ENCODE assay signal across 9 cellular contexts in genomic region chr6:15132854-15133670, GRCh38.
DNase-seq lines count a peak whose midpoint lies in the region; ATAC-seq, FAIRE-seq and TF ChIP-seq lines count a peak whose summit lies in the region.
"Had no signal": no experiment of that assay in that cellular context is flagged by ENCODE, and none has a peak within 500 bp of the region (broad histone marks: within the 10 kb centered on the region; RNA-seq: fewer than 3 reads in every experiment).

No MANE protein-coding gene starts in this region.

- peaks cover 2% of the 10 kb centered on the region for H3K27me3 Mint-ChIP-seq in endothelial cell (ENCODE audit: unreplicated experiment)

- H2AFZ ChIP-seq in GM23248, result no peak overlapping the region

- in situ Hi-C loops in GM23248 (cut with MboI), result no loop called here

- TF ChIP-seq RAD21 in A549 (conservative IDR thresholded peaks at IDR 0.05 in 1 of 2, IDR thresholded peaks at IDR 0.05 in 1 of 2), result peak; percentile 14 to 42; a peak in 2 of 5 replicates

- H3K4me3 ChIP-seq in A549 (no peak overlapping the region), GM23248 (peak overlapping the region; percentile 47)

- peaks cover 24% of the 10 kb centered on the region for H3K4me1 ChIP-seq in A549
- H3K4me1 ChIP-seq in GM23248 (ENCODE audit: insufficient read depth), result peaks cover 13% of the 10 kb centered on the region

- POLR2A ChIA-PET in A549 (lab: Yijun Ruan, JAX), result no interaction called here

- H4K20me1 ChIP-seq in GM23248 (ENCODE audit: insufficient read depth), result no peaks in the 10 kb centered on the region

- H3K4me1 Mint-ChIP-seq in endothelial cell (ENCODE audit: unreplicated experiment), result peaks cover 8% of the 10 kb centered on the region

- FAIRE-seq in A549 (lab: Jason Lieb, UNC), result no peak

- peak; percentile 80 to 89; a peak in 4 of 5 replicates for TF ChIP-seq EP300 in A549 (IDR thresholded peaks at IDR 0.05)

- no peaks in the 10 kb centered on the region for H3K36me3 Mint-ChIP-seq in endothelial cell (ENCODE audit: low read depth, unreplicated experiment)

- H3K27ac Mint-ChIP-seq in endothelial cell (ENCODE audit: unreplicated experiment), result no peak overlapping the region

- H3K4me3 Mint-ChIP-seq in endothelial cell (ENCODE audit: unreplicated experiment), result no peak overlapping the region

- peak overlapping the region; percentile 4; the same call in 1 of the 2 replicates for H3K9ac ChIP-seq in GM23248

- peak overlapping the region; percentile 66 for H3K4me2 ChIP-seq in A549
- H3K4me2 ChIP-seq in GM23248 (ENCODE audit: unreplicated experiment), result peak overlapping the region; percentile 59

- 10% methylated on average over 8 of the region's 8 CpGs for WGBS in A549 (ENCODE audit: missing lambda C conversion rate)
- 46 to 48% methylated on average over 8 of the region's 8 CpGs for WGBS in GM23248 (ENCODE audit: low coverage in 1 of 2, low lambda C conversion rate in 2 of 2, missing lambda C conversion rate in 2 of 2), 2 experiments

- DNase-seq in A549 (ENCODE audit: low read depth in 1 of 2, low spot score in 1 of 2), result peak; percentile 82 to 93
- DNase-seq in GM23248, result peak; percentile 94
- peak; percentile 34 for DNase-seq in RPMI8226
- peak; percentile 90 for DNase-seq in glomerular visceral epithelial cell (ENCODE audit: extremely low spot score)
- no peak for DNase-seq in endothelial cell (ENCODE audit: low spot score)
- no peak for DNase-seq in NCI-H2107 (lab: John Stamatoyannopoulos, UW)
- DNase-seq: effector memory CD4-positive, alpha-beta T cell had no signal

- no peaks in the 10 kb centered on the region for H3K79me2 ChIP-seq in GM23248 (ENCODE audit: insufficient read depth)

- H3K36me3 ChIP-seq in GM23248 (ENCODE audit: low read depth), result no peaks in the 10 kb centered on the region

- no peak for TF ChIP-seq POLR2A in A549 (IDR thresholded peaks at IDR 0.05; ENCODE audit: low read length)

- TF ChIP-seq CTCF in A549 (IDR thresholded peaks at IDR 0.05) (no peak), endothelial cell (IDR thresholded peaks at IDR 0.05; ENCODE audit: unreplicated experiment) (no peak)

- H3K9me3 ChIP-seq in A549, result no peaks in the 10 kb centered on the region
- no peaks in the 10 kb centered on the region for H3K9me3 ChIP-seq in GM23248 (ENCODE audit: low read depth)

- ATAC-seq in A549 (peak; percentile 99 to 100), HG03175 (IDR thresholded peaks at IDR 0.05; ENCODE audit: unreplicated experiment) (no peak), HG03521 (IDR thresholded peaks at IDR 0.05; ENCODE audit: unreplicated experiment) (no peak)

- peaks cover 16% of the 10 kb centered on the region for H3F3A ChIP-seq in GM23248 (ENCODE audit: insufficient read depth)

- H3K9me3 Mint-ChIP-seq in endothelial cell (ENCODE audit: unreplicated experiment), result no peaks in the 10 kb centered on the region

- no peaks in the 10 kb centered on the region for H3K9me2 ChIP-seq in GM23248 (ENCODE audit: insufficient read depth)

- CTCF ChIA-PET in A549 (lab: Yijun Ruan, JAX), result interaction anchor here (0.6 kb wide), 1 partner anchor 67 kb away, joined by 3 read pairs; no protein-coding TSS in a partner anchor

- no peaks in the 10 kb centered on the region for H3K27me3 ChIP-seq in GM23248 (replicated peaks; ENCODE audit: insufficient read depth)

- peak overlapping the region; percentile 81 to 89 for H3K27ac ChIP-seq in A549
- peak overlapping the region; percentile 53 for H3K27ac ChIP-seq in GM23248

TF ChIP-seq in A549, 52 proteins besides CTCF, POLR2A, EP300 and RAD21:
- no peak for TF ChIP-seq FOSB (CRISPR knock-in tag; IDR thresholded peaks at IDR 0.05)
- no peak for TF ChIP-seq KDM5A (IDR thresholded peaks at IDR 0.05)
- TF ChIP-seq JUN (IDR thresholded peaks at IDR 0.05), result peak; percentile 71 to 83; a peak in 4 of 5 replicates
- peak; percentile 74; the same call in 1 of the 2 replicates for TF ChIP-seq HES2 (IDR thresholded peaks at IDR 0.05)
- TF ChIP-seq HOXB5 (CRISPR knock-in tag; IDR thresholded peaks at IDR 0.05), result 0 out of 2 replicates have a peak, but pooled peaks have one; percentile 36
- TF ChIP-seq, protein P1, sequence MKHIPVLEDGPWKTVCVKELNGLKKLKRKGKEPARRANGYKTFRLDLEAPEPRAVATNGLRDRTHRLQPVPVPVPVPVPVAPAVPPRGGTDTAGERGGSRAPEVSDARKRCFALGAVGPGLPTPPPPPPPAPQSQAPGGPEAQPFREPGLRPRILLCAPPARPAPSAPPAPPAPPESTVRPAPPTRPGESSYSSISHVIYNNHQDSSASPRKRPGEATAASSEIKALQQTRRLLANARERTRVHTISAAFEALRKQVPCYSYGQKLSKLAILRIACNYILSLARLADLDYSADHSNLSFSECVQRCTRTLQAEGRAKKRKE (CRISPR knock-in tag; IDR thresholded peaks at IDR 0.05; ENCODE audit: low read depth), result peak; percentile 50; the same call in 1 of the 2 replicates
- no peak for TF ChIP-seq MAX (IDR thresholded peaks at IDR 0.05)
- TF ChIP-seq ZFP36 (IDR thresholded peaks at IDR 0.05; ENCODE audit: borderline replicate concordance, partially characterized antibody), result no peak
- no peak for TF ChIP-seq ZC3H11A (IDR thresholded peaks at IDR 0.05)
- no peak for TF ChIP-seq MYC (IDR thresholded peaks at IDR 0.05; ENCODE audit: borderline replicate concordance, low read length)
- peak; percentile 98 for TF ChIP-seq JUNB (IDR thresholded peaks at IDR 0.05)
- TF ChIP-seq CHD2 (IDR thresholded peaks at IDR 0.05; ENCODE audit: low read length, partially characterized antibody), result no peak
- TF ChIP-seq TP53 (CRISPR knock-in tag; IDR thresholded peaks at IDR 0.05), result no peak
- no peak for TF ChIP-seq BHLHE40 (IDR thresholded peaks at IDR 0.05; ENCODE audit: low read depth, low read length)
- TF ChIP-seq SMC3 (IDR thresholded peaks at IDR 0.05), result peak; percentile 45; the same call in 2 of the 3 replicates
- no peak for TF ChIP-seq CHD4 (IDR thresholded peaks at IDR 0.05; ENCODE audit: borderline replicate concordance)
- TF ChIP-seq CEBPB (IDR thresholded peaks at IDR 0.05), result peak; percentile 83 to 92
- TF ChIP-seq RNF2 (IDR thresholded peaks at IDR 0.05; ENCODE audit: borderline replicate concordance, low read depth), result no peak
- TF ChIP-seq GATA3 (IDR thresholded peaks at IDR 0.05; ENCODE audit: borderline replicate concordance), result peak; percentile 68; the same call in 1 of the 2 replicates
- TF ChIP-seq NFE2L2 (conservative IDR thresholded peaks at IDR 0.05; ENCODE audit: low read length), result no peak
- no peak for TF ChIP-seq TFCP2L1 (CRISPR knock-in tag; IDR thresholded peaks at IDR 0.05)
- no peak for TF ChIP-seq RARB (CRISPR knock-in tag; IDR thresholded peaks at IDR 0.05)
- TF ChIP-seq NR3C1 (IDR thresholded peaks at IDR 0.05), result no peak
- no peak for TF ChIP-seq CBX2 (IDR thresholded peaks at IDR 0.05; ENCODE audit: borderline replicate concordance, low read depth)
- no peak for TF ChIP-seq CBX8 (IDR thresholded peaks at IDR 0.05)
- TF ChIP-seq MAFK (IDR thresholded peaks at IDR 0.05; ENCODE audit: partially characterized antibody), result peak; percentile 97
- peak; percentile 91 for TF ChIP-seq FOSL2 (IDR thresholded peaks at IDR 0.05)
- TF ChIP-seq FOSL2 (CRISPR knock-in tag; IDR thresholded peaks at IDR 0.05), result peak; percentile 85
- TF ChIP-seq EHF (CRISPR knock-in tag; IDR thresholded peaks at IDR 0.05), result 0 out of 2 replicates have a peak, but pooled peaks have one; percentile 40

Comparison
In these comparisons a context has a peak if more than half of its experiments do, and no peak if none do; other contexts are left out.
1. ATAC-seq: peak in A549 (2 of 2); none in HG03175 (single experiment) and HG03521 (single experiment).
2. DNase-seq: peak in A549 (2 of 2), GM23248 (single experiment), RPMI8226 (single experiment) and glomerular visceral epithelial cell (single experiment); none in endothelial cell (single experiment) and NCI-H2107 (single experiment).